9 cellular contexts compared by ENCODE assay signal in genomic region chr15:70854669-70854976, GRCh38. TPM values are rescaled to one million over a fixed set of nuclear protein-coding genes. Genes with fewer than 3 reads are reported as not detected.
A peak's percentile ranks its signal among the peaks of the same experiment; 100 is the strongest.
DNase-seq lines count a peak whose midpoint lies in the region; ATAC-seq, FAIRE-seq and TF ChIP-seq lines count a peak whose summit lies in the region.
"Had no signal": no experiment of that assay in that cellular context is flagged by ENCODE, and none has a peak within 500 bp of the region (broad histone marks: within the 10 kb centered on the region; RNA-seq: fewer than 3 reads in every experiment).

No MANE protein-coding gene starts in this region.

- H3K27me3 Mint-ChIP-seq in MCF 10A (ENCODE audit: insufficient read depth, unreplicated experiment): no peaks in the 10 kb centered on the region

- H3K9ac ChIP-seq in HUES48 (ENCODE audit: low read depth, low read length): peak overlapping the region; percentile 41; the same call in 1 of the 2 replicates

- H3K27me3 ChIP-seq in HUES48 (ENCODE audit: control insufficient read depth, insufficient read depth, low read length): 0 out of 2 replicates have a peak, but pooled peaks cover 6% of the 10 kb centered on the region
- peaks cover 27 to 61% of the 10 kb centered on the region in 2 donors for H3K27me3 ChIP-seq in left lung
- peaks cover 53% of the 10 kb centered on the region for H3K27me3 ChIP-seq in transverse colon

- POLR2A ChIA-PET in A549 (lab: Yijun Ruan, JAX): interaction anchor here (1.2 to 3.1 kb wide), 5 partner anchors 9 to 91 kb away, joined by 3 to 33 read pairs (median 5); partner anchors contain the start of gene UACA
- POLR2A ChIA-PET in MCF 10A (lab: Yijun Ruan, JAX): interaction anchor here (0.7 to 4.3 kb wide), 8 partner anchors 9 to 546 kb away, joined by 3 to 20 read pairs (median 4); partner anchors contain the start of gene UACA

- TF ChIP-seq CTCF in A549 (IDR thresholded peaks at IDR 0.05): peak; percentile 40
- peak; percentile 21 for TF ChIP-seq CTCF in MCF 10A (IDR thresholded peaks at IDR 0.05; ENCODE audit: unreplicated experiment)
- no peak for TF ChIP-seq CTCF in left lung (IDR thresholded peaks at IDR 0.05)
- TF ChIP-seq CTCF in transverse colon (IDR thresholded peaks at IDR 0.05): no peak

- no peak for TF ChIP-seq EP300 in A549 (IDR thresholded peaks at IDR 0.05)
- no peak for TF ChIP-seq EP300 in transverse colon (IDR thresholded peaks at IDR 0.05; ENCODE audit: low read depth)

- peaks cover 13% of the 10 kb centered on the region for H3K36me3 Mint-ChIP-seq in MCF 10A (ENCODE audit: insufficient read depth, unreplicated experiment)

- peaks cover 38% of the 10 kb centered on the region for H3K4me1 Mint-ChIP-seq in MCF 10A (ENCODE audit: insufficient read depth, unreplicated experiment)

- 35% methylated on average over 4 of the region's 4 CpGs for WGBS in A549 (ENCODE audit: missing lambda C conversion rate)
- WGBS in transverse colon (ENCODE audit: low coverage in 1 of 2), 2 donors: 41% methylated on average over 4 of the region's 4 CpGs; no CpG with 5 or more reads in 1 of the 2 donors

- no peak for TF ChIP-seq POLR2A in A549 (IDR thresholded peaks at IDR 0.05; ENCODE audit: low read length)
- TF ChIP-seq POLR2A in transverse colon (IDR thresholded peaks at IDR 0.05): no peak

- H3K4me3 Mint-ChIP-seq in MCF 10A (ENCODE audit: unreplicated experiment): peak overlapping the region; percentile 83

- TF ChIP-seq RAD21 in A549 (conservative IDR thresholded peaks at IDR 0.05 in 1 of 2, IDR thresholded peaks at IDR 0.05 in 1 of 2): peak; percentile 52 to 55

- H3K9me3 Mint-ChIP-seq in MCF 10A (ENCODE audit: unreplicated experiment): no peaks in the 10 kb centered on the region

- CTCF ChIA-PET in A549 (lab: Yijun Ruan, JAX): interaction anchor here (0.7 to 16.8 kb wide), 17 partner anchors 8 to 898 kb away, joined by 3 to 300 read pairs (median 4); no protein-coding TSS in a partner anchor
- CTCF ChIA-PET in MCF 10A (lab: Yijun Ruan, JAX): interaction anchor here (0.7 to 4.8 kb wide), 4 partner anchors 10 to 43 kb away, joined by 3 to 30 read pairs (median 6); no protein-coding TSS in a partner anchor

- in situ Hi-C loops in transverse colon (cut with MboI; ENCODE audit: low pct_ligation_motif_present in 1 of 4, low pct_unique_long_range_greater_than_20kb in 1 of 4, low sequenced_read_pairs in 3 of 4): no loop called here

- peak overlapping the region; percentile 74 for H3K4me3 ChIP-seq in A549
- peak overlapping the region; percentile 71 for H3K4me3 ChIP-seq in HUES48 (ENCODE audit: low read depth, low read length)
- H3K4me3 ChIP-seq in left lung: peak overlapping the region; percentile 16 to 51
- peak overlapping the region in 3 of 4 donors; percentile 61 to 65 (median 61) for H3K4me3 ChIP-seq in transverse colon

- H3K4me2 ChIP-seq in A549: peak overlapping the region; percentile 84

- H3K36me3 ChIP-seq in HUES48 (ENCODE audit: control insufficient read depth, insufficient read depth, low read length) (0 out of 2 replicates have a peak, but pooled peaks cover 9% of the 10 kb centered on the region), left lung (no peaks in the 10 kb centered on the region), transverse colon (no peaks in the 10 kb centered on the region)

- peak; percentile 43 to 62 for ATAC-seq in A549
- ATAC-seq in left lung: peak; percentile 20
- no peak for ATAC-seq in activated CD4-positive, CD25-positive, alpha-beta regulatory T cell treated with anti-CD3 and anti-CD28 coated beads, Interleukin-2, amount 50 U/mL, for 24 hours
- no peak for ATAC-seq in GM18861 (IDR thresholded peaks at IDR 0.05; ENCODE audit: unreplicated experiment)
- ATAC-seq in HG03175 (IDR thresholded peaks at IDR 0.05; ENCODE audit: unreplicated experiment): no peak

- intact Hi-C loops in MCF 10A (cut with micrococcal nuclease): loop anchor here (1.0 kb wide), 2 partner anchors 14 to 21 kb away; no protein-coding TSS in a partner anchor
- intact Hi-C loops in left lung (cut with DNase I): no loop called here
- intact Hi-C loops in transverse colon (cut with DNase I; ENCODE audit: low total_unique reads): no loop called here

- H3K27ac ChIP-seq in A549 (peak overlapping the region; percentile 89 to 93), HUES48 (ENCODE audit: low read depth, low read length) (no peak overlapping the region), left lung (peak overlapping the region; percentile 69 to 85), transverse colon (peak overlapping the region; percentile 78 to 85 (median 80))

- peak in 1 of 2 experiments; percentile 55 for DNase-seq in A549 (ENCODE audit: low read depth in 1 of 2, low spot score in 1 of 2)
- DNase-seq in MCF 10A (ENCODE audit: unreplicated experiment): peak; percentile 31
- no peak for DNase-seq in left lung
- no peak for DNase-seq in transverse colon

- H3K9me3 ChIP-seq in A549 (no peaks in the 10 kb centered on the region), HUES48 (ENCODE audit: control insufficient read depth, insufficient read depth, low read length) (no peaks in the 10 kb centered on the region), left lung (no peaks in the 10 kb centered on the region), transverse colon (no peaks in the 10 kb centered on the region)

- BruUV-seq in MCF 10A (replicated peaks; lab: Mats Ljungman, UMichigan): TSS peak; percentile 4

- no peak for FAIRE-seq in A549 (lab: Jason Lieb, UNC)

- peak overlapping the region; percentile 91 for H3K27ac Mint-ChIP-seq in MCF 10A (ENCODE audit: low read depth, unreplicated experiment)

- peaks cover 41% of the 10 kb centered on the region for H3K4me1 ChIP-seq in A549
- H3K4me1 ChIP-seq in HUES48 (ENCODE audit: control insufficient read depth, insufficient read depth, low read length): peaks cover 8% of the 10 kb centered on the region
- peaks cover 0 to 11% of the 10 kb centered on the region in 2 donors for H3K4me1 ChIP-seq in left lung
- peaks cover 0 to 9% (median 3%) of the 10 kb centered on the region in 4 donors for H3K4me1 ChIP-seq in transverse colon

TF ChIP-seq in A549, 52 proteins besides CTCF, POLR2A, EP300 and RAD21 (continues in another document):
- TF ChIP-seq EHMT2 (IDR thresholded peaks at IDR 0.05; ENCODE audit: low read depth): no peak
- no peak for TF ChIP-seq USF2 (IDR thresholded peaks at IDR 0.05)
- no peak for TF ChIP-seq HMGXB4 (CRISPR knock-in tag; IDR thresholded peaks at IDR 0.05; ENCODE audit: borderline replicate concordance)
- no peak for TF ChIP-seq FOSL2 (IDR thresholded peaks at IDR 0.05)
- TF ChIP-seq FOSL2 (CRISPR knock-in tag; IDR thresholded peaks at IDR 0.05): no peak
- no peak for TF ChIP-seq E2F6 (IDR thresholded peaks at IDR 0.05; ENCODE audit: borderline replicate concordance, low read depth)
- TF ChIP-seq MYC (IDR thresholded peaks at IDR 0.05; ENCODE audit: borderline replicate concordance, low read length): no peak
- TF ChIP-seq HEYL (CRISPR knock-in tag; IDR thresholded peaks at IDR 0.05): no peak

RNA-seq across cellular contexts. Expression of gene LARP6, which starts 0.7 kb away (rescaled TPM):
- 120 and 158 TPM in 2 replicates for polyA plus RNA-seq in A549 (2011; rRNA removed)
- 81.8 and 94.9 TPM in 2 replicates for polyA plus RNA-seq in A549 (2012; cell fraction: cytosol; rRNA removed)
- 31.4 and 55.5 TPM in 2 replicates for polyA plus RNA-seq in A549 (2012; cell fraction: nucleus; rRNA removed)
- 47.3 to 64.3 TPM (median 57.2 TPM) in 3 replicates for polyA plus RNA-seq in A549 (2017; fragmentation: RNase III; extraction: RNeasy Plus Mini Kit Qiagen cat#74134 plus additional on column Dnase treatment)
- polyA minus RNA-seq in A549 (2011; rRNA and poly(A)+ RNA removed): 72.1 and 73.2 TPM in 2 replicates
- total RNA-seq in MCF 10A (2022): 67.3 and 77.5 TPM in 2 replicates
- 1 to 10 TPM; 7.7 to 10.0 TPM for total RNA-seq in left lung
- 10 to 100 TPM in 2 of 4 donors, 1 to 10 TPM in 1, under 1 TPM in 1; 0.75 to 41.0 (median 8.3) TPM for total RNA-seq in transverse colon
- total RNA-seq: mononuclear cell had no signal

RNA-seq across cellular contexts. Expression of gene THAP10, which starts 37.6 kb away (rescaled TPM):
- polyA plus RNA-seq in A549 (2011; rRNA removed) (7.7 and 9.4 TPM in 2 replicates), A549 (2017; fragmentation: RNase III; extraction: RNeasy Plus Mini Kit Qiagen cat#74134 plus additional on column Dnase treatment) (5.4 to 6.8 TPM (median 6.1 TPM) in 3 replicates)
- 3.3 and 4.5 TPM in 2 replicates for polyA plus RNA-seq in A549 (2012; cell fraction: cytosol; rRNA removed)
- polyA plus RNA-seq in A549 (2012; cell fraction: nucleus; rRNA removed): 2.7 and 3.2 TPM in 2 replicates
- polyA minus RNA-seq in A549 (2011; rRNA and poly(A)+ RNA removed): 1.4 and 1.6 TPM in 2 replicates
- total RNA-seq in MCF 10A (2022) (4.0 and 5.7 TPM in 2 replicates), left lung (1 to 10 TPM; 1.8 to 2.2 TPM), transverse colon (10 to 100 TPM in 1 of 4 donors, 1 to 10 TPM in 2, not detected in 1; 2.2 to 14.9 (median 8.3) TPM)

RNA-seq across cellular contexts. Expression of gene LRRC49, which starts 38.0 kb away (rescaled TPM):
- 12.2 and 14.3 TPM in 2 replicates for polyA plus RNA-seq in A549 (2011; rRNA removed)
- 3.1 and 3.9 TPM in 2 replicates for polyA plus RNA-seq in A549 (2012; cell fraction: cytosol; rRNA removed)
- 1.8 and 2.9 TPM in 2 replicates for polyA plus RNA-seq in A549 (2012; cell fraction: nucleus; rRNA removed)
- polyA plus RNA-seq in A549 (2017; fragmentation: RNase III; extraction: RNeasy Plus Mini Kit Qiagen cat#74134 plus additional on column Dnase treatment): 10.0 to 11.4 TPM (median 11.1 TPM) in 3 replicates
- polyA minus RNA-seq in A549 (2011; rRNA and poly(A)+ RNA removed): 9.1 and 10.6 TPM in 2 replicates
- 6.9 and 8.4 TPM in 2 replicates for total RNA-seq in MCF 10A (2022)
- 1 to 10 TPM; 4.2 to 5.1 TPM for total RNA-seq in left lung
- 1 to 10 TPM in 3 of 4 donors, not detected in 1; 2.2 to 5.2 (median 4.8) TPM for total RNA-seq in transverse colon

Comparison
In these comparisons a context has a peak if more than half of its experiments do, and no peak if none do; other contexts are left out.
1. ATAC-seq: peak in A549 (2 of 2) and left lung (single experiment); none in activated CD4-positive, CD25-positive, alpha-beta regulatory T cell treated with anti-CD3 and anti-CD28 coated beads, Interleukin-2, amount 50 U/mL, for 24 hours (0 of 2), GM18861 (single experiment) and HG03175 (single experiment).
2. CTCF ChIP-seq: peak in A549 (single experiment) and MCF 10A (single experiment); none in left lung (0 of 2) and transverse colon (0 of 5).
3. Peak in every context shown above with its lines, with median percentiles within 50 percentile points of each other: H3K4me3 ChIP-seq.